14 cellular contexts compared by ENCODE assay signal in the genomic region with DNA sequence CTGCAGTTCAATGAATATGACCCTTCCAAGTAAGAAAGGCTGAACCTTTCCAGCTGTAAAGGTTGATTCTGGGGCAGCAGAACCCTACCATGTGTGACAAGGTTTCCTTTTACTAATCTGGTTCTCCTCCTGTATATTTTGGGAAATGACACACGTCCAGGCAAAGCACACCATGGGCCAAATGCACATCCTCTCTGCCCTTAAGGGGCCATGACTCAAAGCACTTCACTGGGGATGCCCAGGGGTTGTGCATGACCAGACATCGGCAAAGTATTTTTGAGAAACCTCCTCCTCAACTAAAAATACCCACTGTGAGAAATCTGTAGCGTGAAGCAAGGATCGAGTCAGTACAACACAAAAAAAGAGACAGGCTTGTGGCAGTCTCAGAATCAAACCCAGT.
A peak's percentile ranks its signal among the peaks of the same experiment; 100 is the strongest.
DNase-seq lines count a peak whose midpoint lies in the region; ATAC-seq lines count a peak whose summit lies in the region.
"Had no signal": no experiment of that assay in that cellular context is flagged by ENCODE, and none has a peak within 500 bp of the region (broad histone marks: within the 10 kb centered on the region; RNA-seq: fewer than 3 reads in every experiment).

No MANE protein-coding gene starts in this region.

- POLR2A ChIA-PET in activated CD4-positive, alpha-beta T cell treated with anti-CD3 and anti-CD28 coated beads, Interleukin-2, amount 10 ng/mL, durations not matched to agents 7 days and 5 days (lab: Charles Lee), result interaction anchor here (0.6 kb wide), 1 partner anchor 163 kb away, joined by 3 read pairs; no protein-coding TSS in a partner anchor

- CTCF ChIA-PET in activated CD4-positive, alpha-beta T cell treated with anti-CD3 and anti-CD28 coated beads, Interleukin-2, amount 10 ng/mL, durations not matched to agents 7 days and 5 days (lab: Charles Lee), result interaction anchor here (1.0 kb wide), 1 partner anchor 38 kb away, joined by 3 read pairs; no protein-coding TSS in a partner anchor

- H3K9me3 ChIP-seq in skeletal muscle tissue (ENCODE audit: control insufficient read depth in 3 of 3, low read length in 3 of 3), result no peaks in the 10 kb centered on the region
- H3K9me3 ChIP-seq: SJSA1 had no signal

- no peak for DNase-seq in activated CD4-positive, alpha-beta T cell treated with anti-CD3 and anti-CD28 coated beads, Interleukin-2, amount 10 ng/mL, durations not matched to agents 7 days and 5 days
- no peak for DNase-seq in activated CD4-positive, alpha-beta T cell treated with anti-CD3 and anti-CD28 coated beads for 1 hour
- DNase-seq in activated T-helper 2 cell treated with anti-CD3 and anti-CD28 coated beads, Interferon-gamma antibody, Interleukin-2, Interleukin-4, amounts not matched to agents 10 μg/mL and 5 μg/mL and 100 μg/mL, durations not matched to agents 14 hours and 24 hours and 36 hours (ENCODE audit: low spot score), result no peak
- DNase-seq in DMS 273 (lab: John Stamatoyannopoulos, UW; ENCODE audit: unreplicated experiment) (no peak), head of caudate nucleus (no peak), NCI-H1048 (lab: John Stamatoyannopoulos, UW) (no peak)
- DNase-seq: activated CD8-positive, alpha-beta memory T cell treated with anti-CD3 and anti-CD28 coated beads, Interleukin-2, amount 10 ng/mL, durations not matched to agents 7 days and 5 days; GF-D8; right cardiac atrium had no signal

- H3K4me3 Mint-ChIP-seq in activated CD4-positive, alpha-beta T cell treated with anti-CD3 and anti-CD28 coated beads, Interleukin-2, amount 10 ng/mL, durations not matched to agents 7 days and 5 days, result no peak overlapping the region
- H3K4me3 Mint-ChIP-seq in activated T-helper 2 cell treated with anti-CD3 and anti-CD28 coated beads, Interferon-gamma antibody, Interleukin-2, Interleukin-4, amounts not matched to agents 10 μg/mL and 5 μg/mL and 100 μg/mL, durations not matched to agents 14 hours and 24 hours and 36 hours (ENCODE audit: low read depth), result no peak overlapping the region
- H3K4me3 Mint-ChIP-seq: activated CD8-positive, alpha-beta memory T cell treated with anti-CD3 and anti-CD28 coated beads, Interleukin-2, amount 10 ng/mL, durations not matched to agents 7 days and 5 days had no signal

- ATAC-seq in HG02870 (IDR thresholded peaks at IDR 0.05; ENCODE audit: unreplicated experiment), result peak; percentile 68
- ATAC-seq: activated CD8-positive, alpha-beta memory T cell treated with anti-CD3 and anti-CD28 coated beads, Interleukin-2, amount 10 ng/mL, durations not matched to agents 7 days and 5 days; K562 had no signal

- no peaks in the 10 kb centered on the region for H3K36me3 ChIP-seq in skeletal muscle tissue (ENCODE audit: control insufficient read depth in 3 of 3, insufficient read depth in 3 of 3, low read length in 3 of 3)
- H3K36me3 ChIP-seq: SJSA1 had no signal

- peak overlapping the region; percentile 62 for H3K27ac ChIP-seq in skeletal muscle tissue (ENCODE audit: low read depth, low read length)
- H3K27ac ChIP-seq: coronary artery, SJSA1 had no signal

- H3K9ac ChIP-seq in skeletal muscle tissue (ENCODE audit: low read depth in 1 of 3, low read length in 3 of 3), result peak overlapping the region in 2 of 3 donors; percentile 4 to 32

- no peaks in the 10 kb centered on the region for H3K27me3 ChIP-seq in skeletal muscle tissue (ENCODE audit: control insufficient read depth in 3 of 3, insufficient read depth in 3 of 3, low read length in 3 of 3)
- H3K27me3 ChIP-seq: SJSA1 had no signal

- H3K9me3 Mint-ChIP-seq in activated CD4-positive, alpha-beta T cell treated with anti-CD3 and anti-CD28 coated beads, Interleukin-2, amount 10 ng/mL, durations not matched to agents 7 days and 5 days, result peaks cover 6% of the 10 kb centered on the region
- H3K9me3 Mint-ChIP-seq in activated T-helper 2 cell treated with anti-CD3 and anti-CD28 coated beads, Interferon-gamma antibody, Interleukin-2, Interleukin-4, amounts not matched to agents 10 μg/mL and 5 μg/mL and 100 μg/mL, durations not matched to agents 14 hours and 24 hours and 36 hours, result peaks cover 5% of the 10 kb centered on the region

- peaks cover 62% of the 10 kb centered on the region for H3K4me1 Mint-ChIP-seq in activated CD4-positive, alpha-beta T cell treated with anti-CD3 and anti-CD28 coated beads, Interleukin-2, amount 10 ng/mL, durations not matched to agents 7 days and 5 days
- peaks cover 48% of the 10 kb centered on the region for H3K4me1 Mint-ChIP-seq in activated T-helper 2 cell treated with anti-CD3 and anti-CD28 coated beads, Interferon-gamma antibody, Interleukin-2, Interleukin-4, amounts not matched to agents 10 μg/mL and 5 μg/mL and 100 μg/mL, durations not matched to agents 14 hours and 24 hours and 36 hours (ENCODE audit: low read depth)

- no peak overlapping the region for H3K4me3 ChIP-seq in skeletal muscle tissue (ENCODE audit: low read length in 3 of 3)
- H3K4me3 ChIP-seq: coronary artery, K562, SJSA1 had no signal

- H3K27me3 Mint-ChIP-seq in activated CD4-positive, alpha-beta T cell treated with anti-CD3 and anti-CD28 coated beads, Interleukin-2, amount 10 ng/mL, durations not matched to agents 7 days and 5 days, result no peaks in the 10 kb centered on the region
- H3K27me3 Mint-ChIP-seq in activated T-helper 2 cell treated with anti-CD3 and anti-CD28 coated beads, Interferon-gamma antibody, Interleukin-2, Interleukin-4, amounts not matched to agents 10 μg/mL and 5 μg/mL and 100 μg/mL, durations not matched to agents 14 hours and 24 hours and 36 hours (ENCODE audit: low read depth), result no peaks in the 10 kb centered on the region
- H3K27me3 Mint-ChIP-seq: activated CD8-positive, alpha-beta memory T cell treated with anti-CD3 and anti-CD28 coated beads, Interleukin-2, amount 10 ng/mL, durations not matched to agents 7 days and 5 days had no signal

- intact Hi-C loops in activated T-helper 2 cell treated with anti-CD3 and anti-CD28 coated beads, Interferon-gamma antibody, Interleukin-2, Interleukin-4, amounts not matched to agents 10 μg/mL and 5 μg/mL and 100 μg/mL, durations not matched to agents 14 hours and 24 hours and 36 hours (cut with micrococcal nuclease), result no loop called here
- intact Hi-C loops in head of caudate nucleus (cut with DNase I), result no loop called here

- H3K36me3 Mint-ChIP-seq in activated CD4-positive, alpha-beta T cell treated with anti-CD3 and anti-CD28 coated beads, Interleukin-2, amount 10 ng/mL, durations not matched to agents 7 days and 5 days (ENCODE audit: low read depth), result peaks cover 28% of the 10 kb centered on the region
- H3K36me3 Mint-ChIP-seq in activated T-helper 2 cell treated with anti-CD3 and anti-CD28 coated beads, Interferon-gamma antibody, Interleukin-2, Interleukin-4, amounts not matched to agents 10 μg/mL and 5 μg/mL and 100 μg/mL, durations not matched to agents 14 hours and 24 hours and 36 hours (ENCODE audit: low read depth), result peaks cover 47% of the 10 kb centered on the region

- H3K4me1 ChIP-seq in skeletal muscle tissue (ENCODE audit: control insufficient read depth in 3 of 3, insufficient read depth in 3 of 3, low read length in 3 of 3), result peaks cover 5 to 22% (median 12%) of the 10 kb centered on the region in 3 donors

- H3K27ac Mint-ChIP-seq in activated CD4-positive, alpha-beta T cell treated with anti-CD3 and anti-CD28 coated beads, Interleukin-2, amount 10 ng/mL, durations not matched to agents 7 days and 5 days, result peak overlapping the region; percentile 22
- peak overlapping the region; percentile 82 for H3K27ac Mint-ChIP-seq in activated T-helper 2 cell treated with anti-CD3 and anti-CD28 coated beads, Interferon-gamma antibody, Interleukin-2, Interleukin-4, amounts not matched to agents 10 μg/mL and 5 μg/mL and 100 μg/mL, durations not matched to agents 14 hours and 24 hours and 36 hours
- H3K27ac Mint-ChIP-seq: activated CD8-positive, alpha-beta memory T cell treated with anti-CD3 and anti-CD28 coated beads, Interleukin-2, amount 10 ng/mL, durations not matched to agents 7 days and 5 days had no signal
